18 cellular contexts compared by ENCODE assay signal in the genomic region with DNA sequence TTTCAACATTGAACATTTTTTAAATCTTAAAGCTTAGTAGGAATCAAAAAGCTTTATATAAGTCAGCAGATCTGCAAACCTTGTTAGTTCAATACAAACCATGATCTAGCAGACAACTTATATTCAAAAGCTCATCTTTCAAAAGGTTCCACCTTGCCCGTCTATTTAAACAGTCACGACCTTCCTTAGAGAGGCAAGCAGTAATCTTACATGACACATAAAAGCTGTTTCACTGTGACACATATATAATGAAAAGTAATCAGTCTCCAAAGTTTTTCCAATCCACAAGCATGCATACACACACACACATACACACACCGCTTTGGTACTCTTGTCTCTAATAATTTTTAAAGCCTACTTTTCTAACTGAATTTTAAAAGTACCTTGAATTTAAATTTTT. TPM values are rescaled to one million over a fixed set of nuclear protein-coding genes. Genes with fewer than 3 reads are reported as not detected.
A peak's percentile ranks its signal among the peaks of the same experiment; 100 is the strongest.
DNase-seq lines count a peak whose midpoint lies in the region; ATAC-seq and TF ChIP-seq lines count a peak whose summit lies in the region.
"Had no signal": no experiment of that assay in that cellular context is flagged by ENCODE, and none has a peak within 500 bp of the region (broad histone marks: within the 10 kb centered on the region; RNA-seq: fewer than 3 reads in every experiment).

No MANE protein-coding gene starts in this region.

- peaks cover 20% of the 10 kb centered on the region for H3K4me1 Mint-ChIP-seq in activated CD4-positive, alpha-beta T cell treated with anti-CD3 and anti-CD28 coated beads, Interleukin-2, amount 10 ng/mL, durations not matched to agents 24 days and 14 days
- H3K4me1 Mint-ChIP-seq in activated CD4-positive, alpha-beta memory T cell treated with anti-CD3 and anti-CD28 coated beads for 36 hours (ENCODE audit: low read depth): peaks cover 36% of the 10 kb centered on the region
- peaks cover 4 to 6% of the 10 kb centered on the region in 2 donors for H3K4me1 Mint-ChIP-seq in stimulated activated naive B cell treated with anti-CD40 and anti-IgM and Interleukin-4, amounts not matched to agents 10 μg/mL and 1 μg/mL and 100 μg/mL, for 72 hours
- H3K4me1 Mint-ChIP-seq: nephron had no signal

- H3K27me3 Mint-ChIP-seq in activated CD4-positive, alpha-beta T cell treated with anti-CD3 and anti-CD28 coated beads, Interleukin-2, amount 10 ng/mL, durations not matched to agents 24 days and 14 days: no peaks in the 10 kb centered on the region
- H3K27me3 Mint-ChIP-seq in activated CD4-positive, alpha-beta memory T cell treated with anti-CD3 and anti-CD28 coated beads for 36 hours: no peaks in the 10 kb centered on the region
- no peaks in the 10 kb centered on the region for H3K27me3 Mint-ChIP-seq in stimulated activated naive B cell treated with anti-CD40 and anti-IgM and Interleukin-4, amounts not matched to agents 10 μg/mL and 1 μg/mL and 100 μg/mL, for 72 hours
- H3K27me3 Mint-ChIP-seq: stimulated activated memory B cell treated with anti-CD40 and anti-IgM and Interleukin-4, amounts not matched to agents 10 μg/mL and 1 μg/mL and 100 μg/mL, for 72 hours; T-cell had no signal

- peak in 1 of 2 donors; percentile 14 for ATAC-seq in stimulated activated naive B cell treated with anti-CD40 and anti-IgM and Interleukin-4, amounts not matched to agents 10 μg/mL and 1 μg/mL and 100 μg/mL, for 72 hours (replicated peaks)
- ATAC-seq in HG02623 (IDR thresholded peaks at IDR 0.05; ENCODE audit: unreplicated experiment) (no peak), HG03025 (IDR thresholded peaks at IDR 0.05; ENCODE audit: low FRiP score, unreplicated experiment) (no peak), GM19328 (IDR thresholded peaks at IDR 0.05; ENCODE audit: unreplicated experiment) (no peak)
- ATAC-seq: sciatic nerve; stimulated activated memory B cell treated with anti-CD40 and anti-IgM and Interleukin-4, amounts not matched to agents 10 μg/mL and 1 μg/mL and 100 μg/mL, for 72 hours; T-cell had no signal

- intact Hi-C loops in activated CD4-positive, alpha-beta T cell treated with anti-CD3 and anti-CD28 coated beads, Interleukin-2, amount 10 ng/mL, durations not matched to agents 24 days and 14 days (cut with micrococcal nuclease): no loop called here
- intact Hi-C loops in activated CD4-positive, alpha-beta memory T cell treated with anti-CD3 and anti-CD28 coated beads for 36 hours (cut with micrococcal nuclease): loop anchor here (1.0 kb wide), 1 partner anchor 11 kb away; no protein-coding TSS in a partner anchor

- no peak for DNase-seq in activated CD4-positive, alpha-beta T cell treated with anti-CD3 and anti-CD28 coated beads, Interleukin-2, amount 10 ng/mL, durations not matched to agents 24 days and 14 days
- DNase-seq in activated CD4-positive, alpha-beta T cell treated with anti-CD3 and anti-CD28 coated beads for 1 hour: no peak
- no peak for DNase-seq in activated CD4-positive, alpha-beta memory T cell treated with anti-CD3 and anti-CD28 coated beads for 36 hours
- peak; percentile 27 for DNase-seq in fibroblast of villous mesenchyme (ENCODE audit: low read depth)
- no peak for DNase-seq in stimulated activated naive B cell treated with anti-CD40 and anti-IgM and Interleukin-4, amounts not matched to agents 10 μg/mL and 1 μg/mL and 100 μg/mL, for 72 hours
- DNase-seq: activated gamma-delta T cell treated with Interleukin-2 at 50 U/mL for 16 hours; hypothalamus; NCI-H1930; NCI-H774; stimulated activated CD4-positive, alpha-beta T cell treated with anti-CD3 and anti-CD28 coated beads, Interleukin-4, amount 100 ng/mL, for 4 hours; T-cell had no signal

- peak overlapping the region; percentile 5 for H3K4me3 Mint-ChIP-seq in activated CD4-positive, alpha-beta T cell treated with anti-CD3 and anti-CD28 coated beads, Interleukin-2, amount 10 ng/mL, durations not matched to agents 24 days and 14 days
- H3K4me3 Mint-ChIP-seq in activated CD4-positive, alpha-beta memory T cell treated with anti-CD3 and anti-CD28 coated beads for 36 hours: no peak overlapping the region
- no peak overlapping the region for H3K4me3 Mint-ChIP-seq in stimulated activated naive B cell treated with anti-CD40 and anti-IgM and Interleukin-4, amounts not matched to agents 10 μg/mL and 1 μg/mL and 100 μg/mL, for 72 hours
- H3K4me3 Mint-ChIP-seq: nephron; stimulated activated memory B cell treated with anti-CD40 and anti-IgM and Interleukin-4, amounts not matched to agents 10 μg/mL and 1 μg/mL and 100 μg/mL, for 72 hours; T-cell had no signal

- no peak for TF ChIP-seq CTCF in fibroblast of villous mesenchyme (IDR thresholded peaks at IDR 0.05; ENCODE audit: insufficient read depth, low read depth, low read length)

- H3K36me3 Mint-ChIP-seq in activated CD4-positive, alpha-beta T cell treated with anti-CD3 and anti-CD28 coated beads, Interleukin-2, amount 10 ng/mL, durations not matched to agents 24 days and 14 days (ENCODE audit: low read depth): peaks cover 44% of the 10 kb centered on the region
- peaks cover 49% of the 10 kb centered on the region for H3K36me3 Mint-ChIP-seq in activated CD4-positive, alpha-beta memory T cell treated with anti-CD3 and anti-CD28 coated beads for 36 hours
- H3K36me3 Mint-ChIP-seq in stimulated activated naive B cell treated with anti-CD40 and anti-IgM and Interleukin-4, amounts not matched to agents 10 μg/mL and 1 μg/mL and 100 μg/mL, for 72 hours: peaks cover 15 to 26% of the 10 kb centered on the region in 2 donors

- peak overlapping the region; percentile 84 for H3K27ac Mint-ChIP-seq in activated CD4-positive, alpha-beta T cell treated with anti-CD3 and anti-CD28 coated beads, Interleukin-2, amount 10 ng/mL, durations not matched to agents 24 days and 14 days
- H3K27ac Mint-ChIP-seq in activated CD4-positive, alpha-beta memory T cell treated with anti-CD3 and anti-CD28 coated beads for 36 hours: peak overlapping the region; percentile 83
- H3K27ac Mint-ChIP-seq in stimulated activated naive B cell treated with anti-CD40 and anti-IgM and Interleukin-4, amounts not matched to agents 10 μg/mL and 1 μg/mL and 100 μg/mL, for 72 hours: peak overlapping the region; percentile 59
- H3K27ac Mint-ChIP-seq: stimulated activated memory B cell treated with anti-CD40 and anti-IgM and Interleukin-4, amounts not matched to agents 10 μg/mL and 1 μg/mL and 100 μg/mL, for 72 hours had no signal

- POLR2A ChIA-PET in activated CD4-positive, alpha-beta memory T cell treated with anti-CD3 and anti-CD28 coated beads for 36 hours (lab: Charles Lee): interaction anchor here (0.9 to 2.4 kb wide), 5 partner anchors 14 to 108 kb away, joined by 3 to 7 read pairs (median 6); a partner anchor contains a TSS

- H3K9me3 Mint-ChIP-seq in activated CD4-positive, alpha-beta T cell treated with anti-CD3 and anti-CD28 coated beads, Interleukin-2, amount 10 ng/mL, durations not matched to agents 24 days and 14 days: no peaks in the 10 kb centered on the region
- H3K9me3 Mint-ChIP-seq in activated CD4-positive, alpha-beta memory T cell treated with anti-CD3 and anti-CD28 coated beads for 36 hours: peaks cover 8% of the 10 kb centered on the region
- H3K9me3 Mint-ChIP-seq in stimulated activated naive B cell treated with anti-CD40 and anti-IgM and Interleukin-4, amounts not matched to agents 10 μg/mL and 1 μg/mL and 100 μg/mL, for 72 hours: peaks cover 0 to 2% of the 10 kb centered on the region in 2 donors
- H3K9me3 Mint-ChIP-seq: stimulated activated memory B cell treated with anti-CD40 and anti-IgM and Interleukin-4, amounts not matched to agents 10 μg/mL and 1 μg/mL and 100 μg/mL, for 72 hours; T-cell had no signal

- CTCF ChIA-PET in activated CD4-positive, alpha-beta memory T cell treated with anti-CD3 and anti-CD28 coated beads for 36 hours (lab: Charles Lee): interaction anchor here (0.9 to 1.6 kb wide), 6 partner anchors 81 to 576 kb away, joined by 3 to 7 read pairs (median 3); a partner anchor contains a TSS

- no peak overlapping the region for H3K4me3 ChIP-seq in fibroblast of villous mesenchyme (ENCODE audit: low read depth, low read length)
- H3K4me3 ChIP-seq: HAP-1 had no signal

RNA-seq across cellular contexts. Expression of a gene that starts 12.9 kb away (rescaled TPM):
- total RNA-seq in activated CD4-positive, alpha-beta T cell treated with anti-CD3 and anti-CD28 coated beads, Interleukin-2, amount 10 ng/mL, durations not matched to agents 24 days and 14 days: 83.0 and 88.3 TPM in 2 replicates
- 100 to 1,000 TPM; 103 to 108 TPM for total RNA-seq in activated CD4-positive, alpha-beta memory T cell treated with anti-CD3 and anti-CD28 coated beads for 36 hours
- 200 and 775 TPM in 2 replicates for total RNA-seq in fibroblast of villous mesenchyme

RNA-seq across cellular contexts. Expression of a gene that starts 47.2 kb away (rescaled TPM):
- 107 and 109 TPM in 2 replicates for total RNA-seq in activated CD4-positive, alpha-beta T cell treated with anti-CD3 and anti-CD28 coated beads, Interleukin-2, amount 10 ng/mL, durations not matched to agents 24 days and 14 days
- 10 to 100 TPM; 87.6 to 90.2 TPM for total RNA-seq in activated CD4-positive, alpha-beta memory T cell treated with anti-CD3 and anti-CD28 coated beads for 36 hours
- total RNA-seq in fibroblast of villous mesenchyme: 89.5 and 159 TPM in 2 replicates
